Comparison of ENCODE assay signal across 1 cellular context in genomic region chr11:65558785-65559509, GRCh38.
A peak's percentile ranks its signal among the peaks of the same experiment; 100 is the strongest.
TF ChIP-seq lines count a peak whose summit lies in the region.

No MANE protein-coding gene starts in this region.

TF ChIP-seq in A549, 52 proteins besides CTCF, POLR2A, EP300 and RAD21 (continued from another document):
- TF ChIP-seq MAX (IDR thresholded peaks at IDR 0.05) = 0 out of 2 replicates have a peak, but pooled peaks have one; percentile 29
- TF ChIP-seq RARB (CRISPR knock-in tag; IDR thresholded peaks at IDR 0.05) = no peak
- TF ChIP-seq CHD2 (IDR thresholded peaks at IDR 0.05; ENCODE audit: low read length, partially characterized antibody) = no peak
- no peak for TF ChIP-seq HOXB5 (CRISPR knock-in tag; IDR thresholded peaks at IDR 0.05)
- TF ChIP-seq, protein P1, sequence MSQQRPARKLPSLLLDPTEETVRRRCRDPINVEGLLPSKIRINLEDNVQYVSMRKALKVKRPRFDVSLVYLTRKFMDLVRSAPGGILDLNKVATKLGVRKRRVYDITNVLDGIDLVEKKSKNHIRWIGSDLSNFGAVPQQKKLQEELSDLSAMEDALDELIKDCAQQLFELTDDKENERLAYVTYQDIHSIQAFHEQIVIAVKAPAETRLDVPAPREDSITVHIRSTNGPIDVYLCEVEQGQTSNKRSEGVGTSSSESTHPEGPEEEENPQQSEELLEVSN (IDR thresholded peaks at IDR 0.05; ENCODE audit: borderline replicate concordance, low read depth) = no peak
- no peak for TF ChIP-seq NPAS2 (CRISPR knock-in tag; IDR thresholded peaks at IDR 0.05; ENCODE audit: borderline replicate concordance)
- TF ChIP-seq GATA3 (IDR thresholded peaks at IDR 0.05; ENCODE audit: borderline replicate concordance) = peak; percentile 28; the same call in 1 of the 2 replicates
- no peak for TF ChIP-seq EHMT2 (IDR thresholded peaks at IDR 0.05; ENCODE audit: low read depth)
- no peak for TF ChIP-seq HEYL (CRISPR knock-in tag; IDR thresholded peaks at IDR 0.05)
- no peak for TF ChIP-seq TP53 (CRISPR knock-in tag; IDR thresholded peaks at IDR 0.05)
- TF ChIP-seq NR3C1 (IDR thresholded peaks at IDR 0.05) = no peak
- no peak for TF ChIP-seq USF2 (IDR thresholded peaks at IDR 0.05)
- TF ChIP-seq RNF2 (IDR thresholded peaks at IDR 0.05; ENCODE audit: borderline replicate concordance, low read depth) = no peak
